ENCODE assay signal across 9 cellular contexts in the genomic region with DNA sequence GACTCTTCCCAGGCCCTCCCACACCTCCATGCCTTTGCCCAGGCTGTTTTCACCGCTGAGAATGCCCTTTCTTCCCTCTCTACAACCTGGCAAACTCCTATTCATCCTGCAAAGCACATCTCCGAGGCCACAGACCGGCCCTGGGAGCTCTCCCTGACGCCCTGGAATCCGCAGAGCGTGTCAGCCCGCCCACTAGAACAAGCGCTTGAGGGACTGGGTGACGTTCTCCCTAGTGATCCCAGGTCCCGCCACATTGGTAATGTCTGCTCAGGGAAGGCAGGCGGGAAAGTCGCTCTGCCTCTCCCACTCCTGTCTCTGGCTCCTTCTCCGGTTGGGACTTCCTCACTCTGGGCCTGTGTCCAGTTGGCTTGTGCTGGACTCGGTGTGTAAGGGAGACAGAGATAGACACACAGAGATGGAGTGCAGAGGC.
A peak's percentile ranks its signal among the peaks of the same experiment; 100 is the strongest.
DNase-seq lines count a peak whose midpoint lies in the region; ATAC-seq and TF ChIP-seq lines count a peak whose summit lies in the region.
"Had no signal": no experiment of that assay in that cellular context is flagged by ENCODE, and none has a peak within 500 bp of the region (broad histone marks: within the 10 kb centered on the region; RNA-seq: fewer than 3 reads in every experiment).

No MANE protein-coding gene starts in this region.

- no peak overlapping the region for H3K4me3 ChIP-seq in testis
- no peak overlapping the region for H3K4me3 ChIP-seq in thyroid gland (replicated peaks in 1 of 3)

- H3K9me3 ChIP-seq in testis, result no peaks in the 10 kb centered on the region
- no peaks in the 10 kb centered on the region for H3K9me3 ChIP-seq in thyroid gland
- H3K9me3 ChIP-seq: psoas muscle had no signal

- peak overlapping the region; percentile 55 for H3K4me3 Mint-ChIP-seq in activated naive CD8-positive, alpha-beta T cell
- no peak overlapping the region for H3K4me3 Mint-ChIP-seq in activated naive CD8-positive, alpha-beta T cell treated with anti-CD3 and anti-CD28 coated beads for 36 hours
- H3K4me3 Mint-ChIP-seq in activated T-helper 17 cell treated with anti-CD3 and anti-CD28 coated beads, Interleukin-2, amount 50 U/mL, for 72 hours, result peak overlapping the region; percentile 55

- H3K4me1 Mint-ChIP-seq in activated naive CD8-positive, alpha-beta T cell (ENCODE audit: low read depth), result peaks cover 13% of the 10 kb centered on the region
- peaks cover 9% of the 10 kb centered on the region for H3K4me1 Mint-ChIP-seq in activated naive CD8-positive, alpha-beta T cell treated with anti-CD3 and anti-CD28 coated beads for 36 hours
- H3K4me1 Mint-ChIP-seq in activated T-helper 17 cell treated with anti-CD3 and anti-CD28 coated beads, Interleukin-2, amount 50 U/mL, for 72 hours, result peaks cover 11% of the 10 kb centered on the region

- TF ChIP-seq POLR2A in testis (IDR thresholded peaks at IDR 0.05), result no peak
- no peak for TF ChIP-seq POLR2A in thyroid gland (IDR thresholded peaks at IDR 0.05)

- intact Hi-C loops in left ventricle myocardium superior (cut with micrococcal nuclease), result no loop called here
- intact Hi-C loops in testis (cut with DNase I; ENCODE audit: low total_unique reads), result loop anchor here (10.0 kb wide), 1 partner anchor 117 kb away; a partner anchor contains a TSS
- intact Hi-C loops in thyroid gland (cut with DNase I), result no loop called here

- H3K27me3 ChIP-seq in testis (no peaks in the 10 kb centered on the region), thyroid gland (no peaks in the 10 kb centered on the region)

- H3K36me3 Mint-ChIP-seq in activated naive CD8-positive, alpha-beta T cell, result no peaks in the 10 kb centered on the region
- H3K36me3 Mint-ChIP-seq in activated naive CD8-positive, alpha-beta T cell treated with anti-CD3 and anti-CD28 coated beads for 36 hours, result no peaks in the 10 kb centered on the region
- H3K36me3 Mint-ChIP-seq in activated T-helper 17 cell treated with anti-CD3 and anti-CD28 coated beads, Interleukin-2, amount 50 U/mL, for 72 hours (ENCODE audit: low read depth), result no peaks in the 10 kb centered on the region

- H3K4me1 ChIP-seq in testis, result peaks cover 7% of the 10 kb centered on the region
- peaks cover 0 to 15% of the 10 kb centered on the region in 2 donors for H3K4me1 ChIP-seq in thyroid gland
- H3K4me1 ChIP-seq: psoas muscle had no signal

- no peak for ATAC-seq in activated T-helper 17 cell treated with anti-CD3 and anti-CD28 coated beads, Interleukin-2, amount 50 U/mL, for 72 hours (replicated peaks)
- ATAC-seq in left ventricle myocardium superior, result peak; percentile 70
- ATAC-seq in GM21360 (IDR thresholded peaks at IDR 0.05; ENCODE audit: unreplicated experiment), result no peak

- H3K36me3 ChIP-seq in testis (ENCODE audit: low read depth, missing control alignments) (no peaks in the 10 kb centered on the region), thyroid gland (no peaks in the 10 kb centered on the region)

- TF ChIP-seq CTCF in testis (IDR thresholded peaks at IDR 0.05), result no peak
- no peak for TF ChIP-seq CTCF in thyroid gland (IDR thresholded peaks at IDR 0.05)

- no peak overlapping the region for H3K27ac ChIP-seq in testis
- no peak overlapping the region for H3K27ac ChIP-seq in thyroid gland
- H3K27ac ChIP-seq: psoas muscle had no signal

- DNase-seq in activated naive CD8-positive, alpha-beta T cell treated with anti-CD3 and anti-CD28 coated beads for 36 hours, result no peak
- DNase-seq in left ventricle myocardium superior (peak; percentile 56), testis (peak; percentile 71), putamen (ENCODE audit: low spot score) (no peak), thyroid gland (no peak)

- H3K27ac Mint-ChIP-seq in activated naive CD8-positive, alpha-beta T cell, result no peak overlapping the region
- no peak overlapping the region for H3K27ac Mint-ChIP-seq in activated naive CD8-positive, alpha-beta T cell treated with anti-CD3 and anti-CD28 coated beads for 36 hours
- H3K27ac Mint-ChIP-seq in activated T-helper 17 cell treated with anti-CD3 and anti-CD28 coated beads, Interleukin-2, amount 50 U/mL, for 72 hours, result peak overlapping the region; percentile 9

- peaks cover 17% of the 10 kb centered on the region for H3K27me3 Mint-ChIP-seq in activated naive CD8-positive, alpha-beta T cell
- peaks cover 30% of the 10 kb centered on the region for H3K27me3 Mint-ChIP-seq in activated naive CD8-positive, alpha-beta T cell treated with anti-CD3 and anti-CD28 coated beads for 36 hours
- H3K27me3 Mint-ChIP-seq in activated T-helper 17 cell treated with anti-CD3 and anti-CD28 coated beads, Interleukin-2, amount 50 U/mL, for 72 hours, result peaks cover 34% of the 10 kb centered on the region

- H3K9me3 Mint-ChIP-seq in activated naive CD8-positive, alpha-beta T cell (ENCODE audit: low read depth), result no peaks in the 10 kb centered on the region
- H3K9me3 Mint-ChIP-seq in activated naive CD8-positive, alpha-beta T cell treated with anti-CD3 and anti-CD28 coated beads for 36 hours, result no peaks in the 10 kb centered on the region
- no peaks in the 10 kb centered on the region for H3K9me3 Mint-ChIP-seq in activated T-helper 17 cell treated with anti-CD3 and anti-CD28 coated beads, Interleukin-2, amount 50 U/mL, for 72 hours

- 46 to 55% methylated on average over 14 of the region's 14 CpGs for WGBS in testis, 2 donors
- 55 to 67% methylated on average over 14 of the region's 14 CpGs for WGBS in thyroid gland, 2 donors

Comparison
In these comparisons a context has a peak if more than half of its experiments do, and no peak if none do; other contexts are left out.
1. DNase-seq: peak in left ventricle myocardium superior (single experiment) and testis (single experiment); none in activated naive CD8-positive, alpha-beta T cell treated with anti-CD3 and anti-CD28 coated beads for 36 hours (single experiment), putamen (single experiment) and thyroid gland (0 of 2).